In the genomic region with DNA sequence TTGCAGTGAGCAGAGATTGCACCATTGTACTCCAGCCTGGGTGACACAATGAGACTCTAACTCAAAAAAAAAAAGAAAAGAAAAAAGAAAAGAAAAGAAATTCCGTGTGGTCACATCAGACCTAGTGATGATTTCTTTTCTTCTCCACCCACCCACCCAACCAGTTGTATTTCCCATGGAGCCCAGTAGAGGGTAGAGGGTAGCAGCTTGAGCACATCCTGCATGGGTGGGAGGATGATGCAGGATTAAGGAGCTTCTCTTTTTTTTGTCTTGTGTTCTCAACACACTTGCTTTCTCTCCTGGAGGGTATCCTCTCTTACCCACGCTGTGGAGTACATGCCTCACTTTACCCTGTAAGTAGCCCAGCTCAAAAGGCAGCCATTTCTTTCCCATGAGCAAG, we compare ENCODE assay signal across 13 cellular contexts.
DNase-seq lines count a peak whose midpoint lies in the region; ATAC-seq and TF ChIP-seq lines count a peak whose summit lies in the region.
"Had no signal": no experiment of that assay in that cellular context is flagged by ENCODE, and none has a peak within 500 bp of the region (broad histone marks: within the 10 kb centered on the region; RNA-seq: fewer than 3 reads in every experiment).

No MANE protein-coding gene starts in this region.

- H3K4me3 Mint-ChIP-seq in MCF 10A (ENCODE audit: unreplicated experiment): no peak overlapping the region
- H3K4me3 Mint-ChIP-seq: neural progenitor cell had no signal

- ATAC-seq in HG02678 (IDR thresholded peaks at IDR 0.05; ENCODE audit: unreplicated experiment) (no peak), GM18519 (IDR thresholded peaks at IDR 0.05; ENCODE audit: low FRiP score, unreplicated experiment) (no peak)
- ATAC-seq: left cardiac atrium had no signal

- POLR2A ChIA-PET in MCF 10A (lab: Yijun Ruan, JAX): no interaction called here

- no peak overlapping the region for H3K4me3 ChIP-seq in NB4 (ENCODE audit: low read depth, low read length)
- H3K4me3 ChIP-seq in choroid plexus epithelial cell (ENCODE audit: low read depth, low read length): no peak overlapping the region
- H3K4me3 ChIP-seq: neural progenitor cell had no signal

- no peaks in the 10 kb centered on the region for H3K9me3 Mint-ChIP-seq in MCF 10A (ENCODE audit: unreplicated experiment)

- H3K4me1 Mint-ChIP-seq in MCF 10A (ENCODE audit: insufficient read depth, unreplicated experiment): peaks cover 5% of the 10 kb centered on the region

- intact Hi-C loops in MCF 10A (cut with micrococcal nuclease): no loop called here

- TF ChIP-seq CTCF in AG09319 (IDR thresholded peaks at IDR 0.05; ENCODE audit: low read depth, low read length) (peak; percentile 4), NB4 (IDR thresholded peaks at IDR 0.05; ENCODE audit: low read depth, low read length) (peak; percentile 59), choroid plexus epithelial cell (conservative IDR thresholded peaks at IDR 0.05; ENCODE audit: low read depth, low read length) (peak; percentile 50), MCF 10A (IDR thresholded peaks at IDR 0.05; ENCODE audit: unreplicated experiment) (no peak)

- no TSS peak for BruUV-seq in MCF 10A (replicated peaks; lab: Mats Ljungman, UMichigan)

- DNase-seq in AG09319 (ENCODE audit: extremely low read depth, low read depth) (no peak), ELR (ENCODE audit: low read depth) (peak; percentile 10), NB4 (ENCODE audit: low read depth) (peak; percentile 72), choroid plexus epithelial cell (ENCODE audit: low read depth) (peak; percentile 46), MCF 10A (ENCODE audit: unreplicated experiment) (no peak), ureter (ENCODE audit: low spot score) (no peak)
- DNase-seq: foreskin melanocyte; left cardiac atrium; NCI-H1694; stimulated activated CD4-positive, alpha-beta T cell treated with anti-CD3 and anti-CD28 coated beads, Interleukin-12 subunit alpha, Interleukin-12 subunit beta, amount 100 ng/mL, for 4 hours had no signal

- no peaks in the 10 kb centered on the region for H3K36me3 Mint-ChIP-seq in MCF 10A (ENCODE audit: insufficient read depth, unreplicated experiment)

- H3K27me3 Mint-ChIP-seq in MCF 10A (ENCODE audit: insufficient read depth, unreplicated experiment): no peaks in the 10 kb centered on the region

- no peak overlapping the region for H3K27ac Mint-ChIP-seq in MCF 10A (ENCODE audit: low read depth, unreplicated experiment)

- CTCF ChIA-PET in MCF 10A (lab: Yijun Ruan, JAX): interaction anchor here (0.6 kb wide), 1 partner anchor 57 kb away, joined by 3 read pairs; no protein-coding TSS in a partner anchor

- no peak for TF ChIP-seq POLR2A in NB4 (IDR thresholded peaks at IDR 0.05; ENCODE audit: extremely low read depth, insufficient read length)

Comparison
In these comparisons a context has a peak if more than half of its experiments do, and no peak if none do; other contexts are left out.
1. DNase-seq: peak in ELR (single experiment), NB4 (single experiment) and choroid plexus epithelial cell (single experiment); none in AG09319 (single experiment), MCF 10A (single experiment) and ureter (single experiment).